In genomic region chr3:123949606-123950005, GRCh38 we compare ENCODE assay signal across 25 cellular contexts. TPM values are rescaled to one million over a fixed set of nuclear protein-coding genes. Genes with fewer than 3 reads are reported as not detected.
DNase-seq lines count a peak whose midpoint lies in the region; FAIRE-seq and TF ChIP-seq lines count a peak whose summit lies in the region.
"Had no signal": no experiment of that assay in that cellular context is flagged by ENCODE, and none has a peak within 500 bp of the region (broad histone marks: within the 10 kb centered on the region; RNA-seq: fewer than 3 reads in every experiment).

No MANE protein-coding gene starts in this region.

- WGBS in ovary, 3 donors, result 98 to 100% (median 98%) methylated on average over 1 of the region's 1 CpG

- no peaks in the 10 kb centered on the region for H3K9me3 ChIP-seq in ovary
- H3K9me3 ChIP-seq: A549, transverse colon had no signal

- peak; percentile 67 for DNase-seq in AG04449 (ENCODE audit: low read depth, low spot score)
- DNase-seq in HCEC 1CT, result peak; percentile 42
- DNase-seq in brain microvascular endothelial cell, result peak; percentile 55
- DNase-seq in hepatic stellate cell (ENCODE audit: low spot score), result peak; percentile 17
- no peak for DNase-seq in activated CD8-positive, alpha-beta memory T cell treated with anti-CD3 and anti-CD28 coated beads, Interleukin-2, amount 50 U/mL, for 48 hours
- DNase-seq in ovary, result no peak
- DNase-seq in GM12892 (ENCODE audit: insufficient read length), result no peak
- DNase-seq in activated CD4-positive, alpha-beta T cell treated with anti-CD3 and anti-CD28 coated beads for 48 hours, result no peak
- DNase-seq: activated CD4-positive, alpha-beta memory T cell treated with anti-CD3 and anti-CD28 coated beads for 36 hours; activated T-cell treated with anti-CD3 and anti-CD28 coated beads, Interleukin-2, amount 50 U/mL, for 72 hours; CD4-positive, alpha-beta memory T cell; H9; KG1; left colon; midbrain; NCI-H524 treated with DMSO at 0.1 percent for 48 hours; retina; Right ventricle myocardium superior; stimulated activated naive CD4-positive, alpha-beta T cell; T-cell; transverse colon; WERI-Rb-1 had no signal

- intact Hi-C loops in ovary (cut with DNase I), result no loop called here

- H3K27ac ChIP-seq in brain microvascular endothelial cell, result peak overlapping the region; percentile 30
- H3K27ac ChIP-seq in ovary, result no peak overlapping the region
- H3K27ac ChIP-seq: A549, transverse colon, WERI-Rb-1 had no signal

- TF ChIP-seq EP300 in ovary (IDR thresholded peaks at IDR 0.05), result no peak

- no peaks in the 10 kb centered on the region for H3K4me1 ChIP-seq in ovary (ENCODE audit: insufficient read depth)
- H3K4me1 ChIP-seq: A549 had no signal

- FAIRE-seq in GM12892 (lab: Jason Lieb, UNC), result no peak
- FAIRE-seq: A549 had no signal

- no peaks in the 10 kb centered on the region for H3K27me3 ChIP-seq in brain microvascular endothelial cell (replicated peaks)
- H3K27me3 ChIP-seq in ovary, result no peaks in the 10 kb centered on the region
- H3K27me3 ChIP-seq: transverse colon had no signal

- no peak for TF ChIP-seq CTCF in AG04449 (IDR thresholded peaks at IDR 0.05; ENCODE audit: insufficient read depth, low read length, missing control alignments)
- no peak for TF ChIP-seq CTCF in brain microvascular endothelial cell (IDR thresholded peaks at IDR 0.05; ENCODE audit: low read depth, low read length, missing control alignments)
- no peak for TF ChIP-seq CTCF in ovary (IDR thresholded peaks at IDR 0.05)

- H3K4me3 ChIP-seq in AG04449 (ENCODE audit: low read depth, low read length), result no peak overlapping the region
- H3K4me3 ChIP-seq in brain microvascular endothelial cell (ENCODE audit: low read depth, low read length), result no peak overlapping the region
- H3K4me3 ChIP-seq in ovary, result no peak overlapping the region
- H3K4me3 ChIP-seq: A549, transverse colon had no signal

- in situ Hi-C loops in brain microvascular endothelial cell (cut with HindIII; ENCODE audit: low pct_ligation_motif_present, low sequenced_read_pairs), result no loop called here

- H3K36me3 ChIP-seq in brain microvascular endothelial cell (replicated peaks) (peaks cover 10% of the 10 kb centered on the region), ovary (no peaks in the 10 kb centered on the region)

- TF ChIP-seq POLR2A in ovary (IDR thresholded peaks at IDR 0.05), result no peak
- no peak for TF ChIP-seq POLR2A in GM12892 (IDR thresholded peaks at IDR 0.05; ENCODE audit: low read depth, low read length)

- POLR2A ChIA-PET in AG04449 (lab: Yijun Ruan, JAX), result no interaction called here

- CTCF ChIA-PET in AG04449 (lab: Yijun Ruan, JAX), result interaction anchor here (2.5 kb wide), 1 partner anchor 8 kb away, joined by 11 read pairs; no protein-coding TSS in a partner anchor

RNA-seq across cellular contexts. Expression of gene CCDC14, which starts 11.4 kb away (rescaled TPM):
- 10 to 100 TPM; 19.9 to 32.1 (median 27.0) TPM for total RNA-seq in ovary
- 10 to 100 TPM; 20.1 to 30.6 TPM for polyA plus RNA-seq in ovary
- polyA plus RNA-seq in GM12892 (2012; ENCODE audit: missing spikeins), result 55.8 TPM

RNA-seq across cellular contexts. Expression of gene ROPN1, which starts 42.3 kb away (rescaled TPM):
- total RNA-seq in ovary, result not detected
- polyA plus RNA-seq in ovary, result not detected
- polyA plus RNA-seq in GM12892 (2012; ENCODE audit: missing spikeins), result not detected
- total RNA-seq: activated CD4-positive, alpha-beta memory T cell treated with anti-CD3 and anti-CD28 coated beads for 36 hours; activated T-cell treated with anti-CD3 and anti-CD28 coated beads, Interleukin-2, amount 50 U/mL, for 72 hours; cardiac septum; CD4-positive, alpha-beta memory T cell; H9; Right ventricle myocardium superior; T-cell had no signal
- polyA plus RNA-seq: A549; CD4-positive, alpha-beta memory T cell; neural cell had no signal

Comparison
In these comparisons a context has a peak if more than half of its experiments do, and no peak if none do; other contexts are left out.
1. DNase-seq: peak in AG04449 (single experiment), HCEC 1CT (single experiment), brain microvascular endothelial cell (single experiment) and hepatic stellate cell (single experiment); none in activated CD8-positive, alpha-beta memory T cell treated with anti-CD3 and anti-CD28 coated beads, Interleukin-2, amount 50 U/mL, for 48 hours (single experiment), ovary (0 of 5), GM12892 (single experiment) and activated CD4-positive, alpha-beta T cell treated with anti-CD3 and anti-CD28 coated beads for 48 hours (single experiment).